In genomic region chr3:162491957-162492356, GRCh38 we compare ENCODE assay signal across 24 cellular contexts.
DNase-seq lines count a peak whose midpoint lies in the region; ATAC-seq, FAIRE-seq and TF ChIP-seq lines count a peak whose summit lies in the region.
"Had no signal": no experiment of that assay in that cellular context is flagged by ENCODE, and none has a peak within 500 bp of the region (broad histone marks: within the 10 kb centered on the region; RNA-seq: fewer than 3 reads in every experiment).

No MANE protein-coding gene starts in this region.

- H3K4me3 ChIP-seq in cardiac fibroblast (replicated peaks in 1 of 2; ENCODE audit: low read depth in 2 of 2, low read length in 2 of 2): no peak overlapping the region
- no peak overlapping the region for H3K4me3 ChIP-seq in osteoblast (ENCODE audit: insufficient read depth, low read length)
- H3K4me3 ChIP-seq: hepatocyte, spleen, tibial nerve had no signal

- no peaks in the 10 kb centered on the region for H3K9me3 ChIP-seq in osteoblast (ENCODE audit: low read depth, low read length)
- H3K9me3 ChIP-seq: Caco-2 had no signal

- ATAC-seq in GM21447 (IDR thresholded peaks at IDR 0.05; ENCODE audit: unreplicated experiment): no peak
- ATAC-seq: activated CD8-positive, alpha-beta T cell treated with anti-CD3 and anti-CD28 coated beads for 36 hours; foreskin keratinocyte had no signal

- H3K27me3 ChIP-seq in osteoblast (ENCODE audit: insufficient read depth, low read length): no peaks in the 10 kb centered on the region
- H3K27me3 ChIP-seq: foreskin keratinocyte, hepatocyte, spleen, tibial nerve had no signal

- H3K79me2 ChIP-seq in osteoblast (ENCODE audit: insufficient read depth, low read length): no peaks in the 10 kb centered on the region
- H3K79me2 ChIP-seq: hepatocyte had no signal

- no peak for FAIRE-seq in HTR-8/SVneo (lab: Jason Lieb, UNC)
- FAIRE-seq: colon, GM18507 had no signal

- DNase-seq in EL (peak; percentile 43), HTR-8/SVneo (ENCODE audit: insufficient read length, low spot score) (peak; percentile 9), cardiac fibroblast (ENCODE audit: low read depth in 2 of 2) (peak; percentile 7 to 51), osteoblast (ENCODE audit: insufficient read length, low spot score, missing footprints) (no peak), medulla oblongata (ENCODE audit: extremely low spot score) (no peak), SHP77 (lab: John Stamatoyannopoulos, UW) (no peak)
- DNase-seq: activated CD8-positive, alpha-beta T cell treated with anti-CD3 and anti-CD28 coated beads for 36 hours; activated naive CD4-positive, alpha-beta T cell; activated T-cell treated with anti-CD3 and anti-CD28 coated beads, Interleukin-2, amount 50 U/mL, for 1 hour; anterior cingulate cortex; Caco-2; islet precursor cell; NCI-H1436 treated with DMSO at 0.1 percent for 48 hours; NCI-H748 treated with DMSO at 0.1 percent for 48 hours; OCI-M1; SHP77 treated with DMSO at 0.1 percent for 48 hours; spleen; stimulated activated CD4-positive, alpha-beta T cell treated with anti-CD3 and anti-CD28 coated beads, Interleukin-4, amount 100 ng/mL, for 24 hours had no signal

- H3K36me3 ChIP-seq in osteoblast (ENCODE audit: insufficient read depth, low read length): no peaks in the 10 kb centered on the region
- H3K36me3 ChIP-seq: spleen, tibial nerve had no signal

- H3K4me1 ChIP-seq in osteoblast (ENCODE audit: insufficient read depth, low read length): peaks cover 14% of the 10 kb centered on the region
- H3K4me1 ChIP-seq: Caco-2, foreskin keratinocyte, spleen, tibial nerve had no signal

- no peak for TF ChIP-seq CTCF in cardiac fibroblast (IDR thresholded peaks at IDR 0.05; ENCODE audit: low read depth, low read length)
- no peak for TF ChIP-seq CTCF in osteoblast (IDR thresholded peaks at IDR 0.05; ENCODE audit: extremely low read depth, low read depth, low read length)

- H2AFZ ChIP-seq in osteoblast (ENCODE audit: low read length): no peak overlapping the region
- H2AFZ ChIP-seq: hepatocyte had no signal

- peak overlapping the region; percentile 76 for H3K4me2 ChIP-seq in osteoblast (ENCODE audit: insufficient read depth, low read length)
- H3K4me2 ChIP-seq: hepatocyte had no signal

- H3K27ac ChIP-seq in osteoblast (ENCODE audit: low read depth, low read length): peak overlapping the region; percentile 87
- H3K27ac ChIP-seq: foreskin keratinocyte, spleen, tibial nerve had no signal

- H4K20me1 ChIP-seq in osteoblast (ENCODE audit: insufficient read depth, low read length): no peaks in the 10 kb centered on the region

Comparison
In these comparisons a context has a peak if more than half of its experiments do, and no peak if none do; other contexts are left out.
1. DNase-seq: peak in EL (single experiment), HTR-8/SVneo (single experiment) and cardiac fibroblast (2 of 2); none in osteoblast (single experiment), medulla oblongata (single experiment) and SHP77 (0 of 2).